In genomic region chr14:31536201-31536960, GRCh38 we compare ENCODE assay signal across 1 cellular context.
A peak's percentile ranks its signal among the peaks of the same experiment; 100 is the strongest.
TF ChIP-seq lines count a peak whose summit lies in the region.

No MANE protein-coding gene starts in this region.

TF ChIP-seq in HepG2, 621 proteins besides CTCF, POLR2A, EP300 and RAD21 (continued from another document):
- TF ChIP-seq, protein P1, sequence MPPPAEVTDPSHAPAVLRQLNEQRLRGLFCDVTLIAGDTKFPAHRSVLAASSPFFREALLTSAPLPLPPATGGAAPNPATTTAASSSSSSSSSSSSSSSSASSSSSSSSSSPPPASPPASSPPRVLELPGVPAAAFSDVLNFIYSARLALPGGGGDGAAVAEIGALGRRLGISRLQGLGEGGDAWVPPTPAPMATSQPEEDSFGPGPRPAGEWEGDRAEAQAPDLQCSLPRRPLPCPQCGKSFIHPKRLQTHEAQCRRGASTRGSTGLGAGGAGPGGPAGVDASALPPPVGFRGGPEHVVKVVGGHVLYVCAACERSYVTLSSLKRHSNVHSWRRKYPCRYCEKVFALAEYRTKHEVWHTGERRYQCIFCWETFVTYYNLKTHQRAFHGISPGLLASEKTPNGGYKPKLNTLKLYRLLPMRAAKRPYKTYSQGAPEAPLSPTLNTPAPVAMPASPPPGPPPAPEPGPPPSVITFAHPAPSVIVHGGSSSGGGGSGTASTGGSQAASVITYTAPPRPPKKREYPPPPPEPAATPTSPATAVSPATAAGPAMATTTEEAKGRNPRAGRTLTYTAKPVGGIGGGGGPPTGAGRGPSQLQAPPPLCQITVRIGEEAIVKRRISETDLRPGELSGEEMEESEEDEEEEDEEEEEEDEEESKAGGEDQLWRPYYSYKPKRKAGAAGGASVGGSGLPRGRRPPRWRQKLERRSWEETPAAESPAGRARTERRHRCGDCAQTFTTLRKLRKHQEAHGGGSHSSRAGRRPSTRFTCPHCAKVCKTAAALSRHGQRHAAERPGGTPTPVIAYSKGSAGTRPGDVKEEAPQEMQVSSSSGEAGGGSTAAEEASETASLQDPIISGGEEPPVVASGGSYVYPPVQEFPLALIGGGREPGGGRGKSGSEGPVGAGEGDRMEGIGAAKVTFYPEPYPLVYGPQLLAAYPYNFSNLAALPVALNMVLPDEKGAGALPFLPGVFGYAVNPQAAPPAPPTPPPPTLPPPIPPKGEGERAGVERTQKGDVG (CRISPR knock-in tag; IDR thresholded peaks at IDR 0.05; ENCODE audit: borderline replicate concordance): no peak
- TF ChIP-seq KLF9 (CRISPR knock-in tag; IDR thresholded peaks at IDR 0.05; ENCODE audit: low read depth) (no peak), GABPA (IDR thresholded peaks at IDR 0.05; ENCODE audit: low read depth, low read length) (no peak), GABPA (CRISPR knock-in tag; IDR thresholded peaks at IDR 0.05; ENCODE audit: low read depth) (no peak), PCBP2 (optimal IDR thresholded peaks at IDR 0.05; ENCODE audit: low read depth, low read length, poor library complexity, severe bottlenecking) (no peak), CREB1 (IDR thresholded peaks at IDR 0.05) (peak; percentile 79), CREB1 (CRISPR knock-in tag; IDR thresholded peaks at IDR 0.05) (no peak)
